ENCODE assay signal across 8 cellular contexts in the genomic region with DNA sequence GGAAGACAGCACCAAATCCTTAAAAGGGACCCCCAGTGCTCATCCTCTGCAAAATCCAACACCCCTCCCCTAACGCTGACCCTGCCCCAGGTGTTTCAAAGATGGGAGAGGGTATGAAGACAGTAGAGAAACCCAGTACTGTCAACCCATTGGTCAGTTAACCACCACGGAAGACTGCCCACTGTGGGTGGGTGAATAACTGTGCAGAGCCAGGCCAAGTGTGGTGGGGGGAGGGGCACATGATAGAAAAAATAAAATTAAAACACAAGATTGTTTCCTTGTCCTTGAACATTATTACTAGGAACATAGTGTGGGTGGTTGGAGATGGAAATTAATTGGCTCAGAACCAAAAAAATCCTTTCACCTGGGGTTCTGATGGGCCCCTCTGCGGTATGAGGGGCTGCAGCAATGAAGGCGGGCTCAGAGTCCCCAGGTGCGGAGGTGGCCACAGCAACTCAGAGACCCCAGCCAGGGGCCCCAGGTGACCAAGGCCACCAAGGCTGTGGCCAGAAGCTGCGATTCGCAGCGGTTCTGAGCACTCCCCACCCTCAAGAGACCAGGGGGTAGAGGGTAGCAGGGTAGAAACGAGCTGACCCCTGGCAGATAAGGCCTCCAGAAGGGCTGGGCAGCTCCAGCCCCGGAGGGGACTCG. TPM values are rescaled to one million over a fixed set of nuclear protein-coding genes. Genes with fewer than 3 reads are reported as not detected.
DNase-seq lines count a peak whose midpoint lies in the region; ATAC-seq and TF ChIP-seq lines count a peak whose summit lies in the region.

No MANE protein-coding gene starts in this region.

- H3K36me3 Mint-ChIP-seq in activated naive CD4-positive, alpha-beta T cell treated with anti-CD3 and anti-CD28 coated beads, Interleukin-2, amount 50 U/mL, for 24 hours: peaks cover 26% of the 10 kb centered on the region

- 21 to 32% methylated on average over 11 of the region's 11 CpGs for WGBS in tibial nerve, 2 donors

- H3K27ac Mint-ChIP-seq in activated naive CD4-positive, alpha-beta T cell treated with anti-CD3 and anti-CD28 coated beads, Interleukin-2, amount 50 U/mL, for 24 hours: peak overlapping the region; percentile 82

- peaks cover 49% of the 10 kb centered on the region for H3K4me1 Mint-ChIP-seq in activated naive CD4-positive, alpha-beta T cell treated with anti-CD3 and anti-CD28 coated beads, Interleukin-2, amount 50 U/mL, for 24 hours

- ATAC-seq in left lung (no peak), GM19395 (IDR thresholded peaks at IDR 0.05; ENCODE audit: unreplicated experiment) (no peak), HG02981 (IDR thresholded peaks at IDR 0.05; ENCODE audit: unreplicated experiment) (no peak)

- H3K36me3 ChIP-seq in left lung (peaks cover 0 to 44% of the 10 kb centered on the region in 2 donors), tibial nerve (peaks cover 0 to 50% (median 14%) of the 10 kb centered on the region in 3 donors)

- peaks cover 32 to 65% of the 10 kb centered on the region in 2 donors for H3K4me1 ChIP-seq in left lung
- H3K4me1 ChIP-seq in tibial nerve: peaks cover 0 to 70% (median 32%) of the 10 kb centered on the region in 4 donors

- H3K27ac ChIP-seq in left lung (peak overlapping the region; percentile 95 to 96), tibial nerve (peak overlapping the region; percentile 93 to 98 (median 96))

- TF ChIP-seq POLR2A in tibial nerve (IDR thresholded peaks at IDR 0.05): no peak

- H3K9me3 ChIP-seq in left lung (no peaks in the 10 kb centered on the region), tibial nerve (no peaks in the 10 kb centered on the region)

- H3K27me3 ChIP-seq in left lung (no peaks in the 10 kb centered on the region), tibial nerve (no peaks in the 10 kb centered on the region)

- DNase-seq in activated naive CD4-positive, alpha-beta T cell (lab: John Stamatoyannopoulos, UW): no peak
- no peak for DNase-seq in astrocyte of the cerebellum (ENCODE audit: low read depth)
- DNase-seq in left lung: no peak
- no peak for DNase-seq in tibial nerve (ENCODE audit: low spot score in 2 of 2)
- no peak for DNase-seq in stimulated activated CD4-positive, alpha-beta T cell treated with anti-CD3 and anti-CD28 coated beads, Interleukin-2, amount 100 ng/mL, for 48 hours

- in situ Hi-C loops in astrocyte of the cerebellum (cut with HindIII; ENCODE audit: low sequenced_read_pairs): no loop called here

- H3K4me3 Mint-ChIP-seq in activated naive CD4-positive, alpha-beta T cell treated with anti-CD3 and anti-CD28 coated beads, Interleukin-2, amount 50 U/mL, for 24 hours: peak overlapping the region; percentile 90

- intact Hi-C loops in left lung (cut with DNase I): no loop called here

- H3K27me3 Mint-ChIP-seq in activated naive CD4-positive, alpha-beta T cell treated with anti-CD3 and anti-CD28 coated beads, Interleukin-2, amount 50 U/mL, for 24 hours: no peaks in the 10 kb centered on the region

- TF ChIP-seq EP300 in tibial nerve (IDR thresholded peaks at IDR 0.05): no peak

- TF ChIP-seq CTCF in astrocyte of the cerebellum (IDR thresholded peaks at IDR 0.05; ENCODE audit: low read depth, low read length, missing control alignments) (no peak), left lung (IDR thresholded peaks at IDR 0.05) (no peak), tibial nerve (IDR thresholded peaks at IDR 0.05) (no peak)

- H3K4me3 ChIP-seq in astrocyte of the cerebellum (ENCODE audit: low read depth, low read length) (peak overlapping the region; percentile 55), left lung (peak overlapping the region; percentile 70 to 71), tibial nerve (peak overlapping the region; percentile 69 to 91 (median 76))

- no peaks in the 10 kb centered on the region for H3K9me3 Mint-ChIP-seq in activated naive CD4-positive, alpha-beta T cell treated with anti-CD3 and anti-CD28 coated beads, Interleukin-2, amount 50 U/mL, for 24 hours

RNA-seq across cellular contexts. Expression of gene TNKS1BP1, which starts 1.1 kb away (rescaled TPM):
- total RNA-seq in left lung (100 to 1,000 TPM; 156 to 203 TPM), tibial nerve (100 to 1,000 TPM; 147 to 238 (median 204) TPM)

RNA-seq across cellular contexts. Expression of gene SSRP1, which starts 12.1 kb away (rescaled TPM):
- total RNA-seq in left lung (10 to 100 TPM; 57.3 to 86.3 TPM), tibial nerve (10 to 100 TPM; 51.0 to 67.5 (median 56.5) TPM)

RNA-seq across cellular contexts. Expression of gene P2RX3, which starts 14.5 kb away (rescaled TPM):
- total RNA-seq in left lung: not detected
- total RNA-seq in tibial nerve: under 1 TPM in 1 of 4 donors, not detected in 3; 0.22 TPM

RNA-seq across cellular contexts. Expression of gene PRG3, which starts 57.3 kb away (rescaled TPM):
- total RNA-seq in left lung (not detected), tibial nerve (not detected)
